Comparison of ENCODE assay signal across 21 cellular contexts in genomic region chr11:125359130-125359529, GRCh38.
"Had no signal": no experiment of that assay in that cellular context is flagged by ENCODE, and none has a peak within 500 bp of the region (broad histone marks: within the 10 kb centered on the region; RNA-seq: fewer than 3 reads in every experiment).

No MANE protein-coding gene starts in this region.

- H3K27ac ChIP-seq: foreskin keratinocyte, hepatocyte, parathyroid adenoma, prostate gland, spleen, stomach, thoracic aorta, transverse colon had no signal

- H3K36me3 Mint-ChIP-seq: naive thymus-derived CD8-positive, alpha-beta T cell had no signal

- H3K4me2 ChIP-seq: hepatocyte had no signal

- H3K9me3 Mint-ChIP-seq: central memory CD8-positive, alpha-beta T cell; naive thymus-derived CD8-positive, alpha-beta T cell; neural crest cell had no signal

- H3K27me3 Mint-ChIP-seq: central memory CD8-positive, alpha-beta T cell had no signal

- H3K4me3 Mint-ChIP-seq: central memory CD8-positive, alpha-beta T cell; naive thymus-derived CD8-positive, alpha-beta T cell; neural crest cell had no signal

- ATAC-seq: foreskin keratinocyte; mucosa of descending colon; naive thymus-derived CD8-positive, alpha-beta T cell; sciatic nerve had no signal

- H3K4me1 ChIP-seq: parathyroid adenoma, prostate gland, spleen, stomach, transverse colon had no signal

- DNase-seq: cortex of kidney; dorsolateral prefrontal cortex; effector CD8-positive, alpha-beta T cell; foreskin keratinocyte; mammary epithelial cell; mucosa of descending colon; spleen; stimulated activated CD4-positive, alpha-beta T cell treated with anti-CD3 and anti-CD28 coated beads, Interleukin-15, amount 100 ng/mL, for 24 hours; stimulated activated CD4-positive, alpha-beta T cell treated with anti-CD3 and anti-CD28 coated beads, Interleukin-1b, Interleukin-23, amount 100 ng/mL, for 48 hours; stimulated activated CD4-positive, alpha-beta T cell treated with anti-CD3 and anti-CD28 coated beads, Interleukin-4, amount 100 ng/mL, for 4 hours; stimulated activated naive CD4-positive, alpha-beta T cell; stomach; transverse colon had no signal

- H3K79me2 ChIP-seq: hepatocyte, parathyroid adenoma had no signal

- H3K9me3 ChIP-seq: mucosa of descending colon, prostate gland, spleen, stomach, thoracic aorta, transverse colon had no signal

- H3K36me3 ChIP-seq: prostate gland, spleen, stomach, thoracic aorta, transverse colon had no signal

- H3K27me3 ChIP-seq: dorsolateral prefrontal cortex, foreskin keratinocyte, hepatocyte, spleen, stomach, transverse colon had no signal

- H3K4me3 ChIP-seq: dorsolateral prefrontal cortex, hepatocyte, mucosa of descending colon, prostate gland, spleen, stomach, thoracic aorta, transverse colon had no signal

- H3K27ac Mint-ChIP-seq: naive thymus-derived CD8-positive, alpha-beta T cell had no signal

- H2AFZ ChIP-seq: hepatocyte, parathyroid adenoma had no signal

- H3K9ac ChIP-seq: parathyroid adenoma had no signal
